ENCODE assay signal across 26 cellular contexts in genomic region chr9:129694265-129694664, GRCh38. TPM values are rescaled to one million over a fixed set of nuclear protein-coding genes. Genes with fewer than 3 reads are reported as not detected.
DNase-seq lines count a peak whose midpoint lies in the region; ATAC-seq and TF ChIP-seq lines count a peak whose summit lies in the region.
"Had no signal": no experiment of that assay in that cellular context is flagged by ENCODE, and none has a peak within 500 bp of the region (broad histone marks: within the 10 kb centered on the region; RNA-seq: fewer than 3 reads in every experiment).

No MANE protein-coding gene starts in this region.

- H3K4me3 Mint-ChIP-seq in endodermal cell, result no peak overlapping the region
- no peak overlapping the region for H3K4me3 Mint-ChIP-seq in activated naive CD4-positive, alpha-beta T cell treated with anti-CD3 and anti-CD28 coated beads for 36 hours
- H3K4me3 Mint-ChIP-seq: activated CD4-positive, alpha-beta T cell treated with anti-CD3 and anti-CD28 coated beads for 36 hours; activated CD8-positive, alpha-beta memory T cell treated with anti-CD3 and anti-CD28 coated beads, Interleukin-2, amount 10 ng/mL, durations not matched to agents 7 days and 5 days; activated naive CD8-positive, alpha-beta T cell; activated T-helper 1 cell treated with anti-CD3 and anti-CD28 coated beads, Interleukin-12 subunit alpha, Interleukin-12 subunit beta, Interleukin-2, Interleukin-4 antibody, amounts not matched to agents 30 ng/mL and 10 ng/mL and 1 ng/mL, durations not matched to agents 14 hours and 24 hours and 36 hours; CD4-positive, alpha-beta memory T cell had no signal

- no peak for TF ChIP-seq CTCF in endodermal cell (conservative IDR thresholded peaks at IDR 0.05)
- no peak for TF ChIP-seq CTCF in foreskin keratinocyte (conservative IDR thresholded peaks at IDR 0.05)

- H3K27ac Mint-ChIP-seq in endodermal cell, result no peak overlapping the region
- no peak overlapping the region for H3K27ac Mint-ChIP-seq in activated naive CD4-positive, alpha-beta T cell treated with anti-CD3 and anti-CD28 coated beads for 36 hours
- H3K27ac Mint-ChIP-seq: activated CD4-positive, alpha-beta T cell treated with anti-CD3 and anti-CD28 coated beads for 36 hours; activated CD8-positive, alpha-beta memory T cell treated with anti-CD3 and anti-CD28 coated beads, Interleukin-2, amount 10 ng/mL, durations not matched to agents 7 days and 5 days; activated naive CD8-positive, alpha-beta T cell; activated T-helper 1 cell treated with anti-CD3 and anti-CD28 coated beads, Interleukin-12 subunit alpha, Interleukin-12 subunit beta, Interleukin-2, Interleukin-4 antibody, amounts not matched to agents 30 ng/mL and 10 ng/mL and 1 ng/mL, durations not matched to agents 14 hours and 24 hours and 36 hours; CD4-positive, alpha-beta memory T cell had no signal

- H3K9ac ChIP-seq in endodermal cell (ENCODE audit: extremely low read depth, low read length, poor library complexity, severe bottlenecking), result no peak overlapping the region
- H3K9ac ChIP-seq: KMS-11 had no signal

- ATAC-seq in foreskin keratinocyte, result no peak
- no peak for ATAC-seq in GM21786 (IDR thresholded peaks at IDR 0.05; ENCODE audit: unreplicated experiment)
- ATAC-seq: activated CD4-positive, alpha-beta T cell treated with anti-CD3 and anti-CD28 coated beads for 36 hours; activated CD8-positive, alpha-beta memory T cell treated with anti-CD3 and anti-CD28 coated beads, Interleukin-2, amount 10 ng/mL, durations not matched to agents 7 days and 5 days; esophagus mucosa; upper lobe of right lung had no signal

- no peaks in the 10 kb centered on the region for H3K4me1 ChIP-seq in endodermal cell (ENCODE audit: control insufficient read depth, insufficient read depth, low read length)
- H3K4me1 ChIP-seq in foreskin keratinocyte, result no peaks in the 10 kb centered on the region

- H3K27me3 Mint-ChIP-seq in endodermal cell (ENCODE audit: insufficient read depth), result peaks cover 25% of the 10 kb centered on the region
- H3K27me3 Mint-ChIP-seq in activated naive CD4-positive, alpha-beta T cell treated with anti-CD3 and anti-CD28 coated beads for 36 hours (ENCODE audit: low read depth), result peaks cover 18% of the 10 kb centered on the region

- CTCF ChIA-PET in activated naive CD4-positive, alpha-beta T cell treated with anti-CD3 and anti-CD28 coated beads for 36 hours (lab: Charles Lee), result no interaction called here

- H3K4me1 Mint-ChIP-seq in endodermal cell, result no peaks in the 10 kb centered on the region
- H3K4me1 Mint-ChIP-seq in activated naive CD4-positive, alpha-beta T cell treated with anti-CD3 and anti-CD28 coated beads for 36 hours (ENCODE audit: low read depth), result peaks cover 5% of the 10 kb centered on the region

- H3K36me3 ChIP-seq in endodermal cell (ENCODE audit: control insufficient read depth, insufficient read depth, low read length), result no peaks in the 10 kb centered on the region
- H3K36me3 ChIP-seq: upper lobe of right lung had no signal

- H3K4me3 ChIP-seq in endodermal cell (ENCODE audit: low read length), result no peak overlapping the region
- H3K4me3 ChIP-seq in skin epidermis, result no peak overlapping the region
- H3K4me3 ChIP-seq: upper lobe of right lung had no signal

- H3K9me3 Mint-ChIP-seq in endodermal cell, result no peaks in the 10 kb centered on the region
- peaks cover 2% of the 10 kb centered on the region for H3K9me3 Mint-ChIP-seq in activated naive CD4-positive, alpha-beta T cell treated with anti-CD3 and anti-CD28 coated beads for 36 hours
- H3K9me3 Mint-ChIP-seq: activated T-helper 1 cell treated with anti-CD3 and anti-CD28 coated beads, Interleukin-12 subunit alpha, Interleukin-12 subunit beta, Interleukin-2, Interleukin-4 antibody, amounts not matched to agents 30 ng/mL and 10 ng/mL and 1 ng/mL, durations not matched to agents 14 hours and 24 hours and 36 hours; CD4-positive, alpha-beta memory T cell had no signal

- intact Hi-C loops in activated naive CD4-positive, alpha-beta T cell treated with anti-CD3 and anti-CD28 coated beads for 36 hours (cut with micrococcal nuclease), result no loop called here

- 85 to 92% methylated on average over 9 to 11 of the region's 11 CpGs for WGBS in endodermal cell (ENCODE audit: insufficient coverage in 1 of 2, insufficient read length in 1 of 2), 2 experiments

- H3K27me3 ChIP-seq in endodermal cell (ENCODE audit: control insufficient read depth, insufficient read depth, low read length, poor library complexity, severe bottlenecking) (peaks cover 24% of the 10 kb centered on the region), foreskin keratinocyte (peaks cover 36% of the 10 kb centered on the region)

- H3K9me3 ChIP-seq in endodermal cell (ENCODE audit: control insufficient read depth, low read length), result no peaks in the 10 kb centered on the region
- H3K9me3 ChIP-seq: upper lobe of right lung had no signal

- H3K27ac ChIP-seq in endodermal cell (ENCODE audit: low read depth, low read length) (no peak overlapping the region), skin epidermis (peak overlapping the region in 13 of 21 experiments; percentile 11 to 98 (median 75)), foreskin keratinocyte (no peak overlapping the region)
- H3K27ac ChIP-seq: KMS-11, upper lobe of right lung had no signal

- no peaks in the 10 kb centered on the region for H3K36me3 Mint-ChIP-seq in endodermal cell (ENCODE audit: low read depth)
- H3K36me3 Mint-ChIP-seq in activated naive CD4-positive, alpha-beta T cell treated with anti-CD3 and anti-CD28 coated beads for 36 hours (ENCODE audit: low read depth), result no peaks in the 10 kb centered on the region
- H3K36me3 Mint-ChIP-seq: activated CD8-positive, alpha-beta memory T cell treated with anti-CD3 and anti-CD28 coated beads, Interleukin-2, amount 10 ng/mL, durations not matched to agents 7 days and 5 days; activated naive CD8-positive, alpha-beta T cell; CD4-positive, alpha-beta memory T cell had no signal

- DNase-seq in EH (ENCODE audit: low read depth) (peak; percentile 38), M059J (ENCODE audit: low read depth) (peak; percentile 78), endodermal cell (peak; percentile 31), foreskin keratinocyte (no peak)
- DNase-seq in activated naive CD4-positive, alpha-beta T cell treated with anti-CD3 and anti-CD28 coated beads for 36 hours, result no peak
- no peak for DNase-seq in activated CD4-positive, alpha-beta T cell treated with anti-CD3 and anti-CD28 coated beads, Interleukin-2, amount 50 U/mL, for 48 hours
- DNase-seq: activated CD4-positive, alpha-beta T cell treated with anti-CD3 and anti-CD28 coated beads for 36 hours; activated CD8-positive, alpha-beta memory T cell treated with anti-CD3 and anti-CD28 coated beads, Interleukin-2, amount 10 ng/mL, durations not matched to agents 7 days and 5 days; CD4-positive, alpha-beta memory T cell; DMS153; GDM1; kidney glomerular epithelial cell; NCI-H1048; NCI-H1930; NCI-H2227 treated with DMSO at 0.1 percent for 48 hours; NCI-H748 treated with DMSO at 0.1 percent for 48 hours; upper lobe of right lung had no signal

RNA-seq across cellular contexts. Expression of gene PRRX2, which starts 28.8 kb away (rescaled TPM):
- 0.17 and 0.20 TPM in 2 replicates for total RNA-seq in M059J (2014; rRNA removed; shearing (Covaris generic))
- 1 to 10 TPM; 1.0 to 3.8 TPM for total RNA-seq in endodermal cell
- 5.4 TPM for polyA plus RNA-seq in endodermal cell (2013, experiment 1 of 2)
- 6.0 TPM for polyA plus RNA-seq in endodermal cell (2013, experiment 2 of 2)
- total RNA-seq in activated naive CD4-positive, alpha-beta T cell treated with anti-CD3 and anti-CD28 coated beads for 36 hours, result under 1 TPM; 0.69 to 0.83 TPM
- not detected in 2 replicates for total RNA-seq in foreskin keratinocyte
- 0.06 and 0.09 TPM in 2 replicates for polyA plus RNA-seq in foreskin keratinocyte
- total RNA-seq: CD4-positive, alpha-beta memory T cell; cerebellum; glomerular endothelial cell; HT-29 had no signal
- polyA plus RNA-seq: CD4-positive, alpha-beta memory T cell had no signal

RNA-seq across cellular contexts. Expression of gene ASB6, which starts 52.3 kb away (rescaled TPM):
- 17.4 TPM in 2 replicates for total RNA-seq in M059J (2014; rRNA removed; shearing (Covaris generic))
- 10 to 100 TPM; 19.8 to 20.2 TPM for total RNA-seq in endodermal cell
- 17.7 TPM for polyA plus RNA-seq in endodermal cell (2013, experiment 1 of 2)
- 14.9 TPM for polyA plus RNA-seq in endodermal cell (2013, experiment 2 of 2)
- total RNA-seq in activated naive CD4-positive, alpha-beta T cell treated with anti-CD3 and anti-CD28 coated beads for 36 hours, result 10 to 100 TPM; 13.0 to 13.8 TPM
- 22.7 and 23.2 TPM in 2 replicates for total RNA-seq in foreskin keratinocyte
- 20.0 and 21.2 TPM in 2 replicates for polyA plus RNA-seq in foreskin keratinocyte

RNA-seq across cellular contexts. Expression of gene PTGES, which starts 58.6 kb away (rescaled TPM):
- 0.10 and 1.0 TPM in 2 replicates for total RNA-seq in M059J (2014; rRNA removed; shearing (Covaris generic))
- total RNA-seq in endodermal cell (under 1 TPM; 0.29 to 0.62 TPM), foreskin keratinocyte (5.2 and 7.1 TPM in 2 replicates)
- 2.9 TPM for polyA plus RNA-seq in endodermal cell (2013, experiment 1 of 2)
- polyA plus RNA-seq in endodermal cell (2013, experiment 2 of 2), result 3.2 TPM
- total RNA-seq in activated naive CD4-positive, alpha-beta T cell treated with anti-CD3 and anti-CD28 coated beads for 36 hours, result under 1 TPM; 0.31 to 0.44 TPM
- 5.4 and 7.7 TPM in 2 replicates for polyA plus RNA-seq in foreskin keratinocyte
- total RNA-seq: activated CD8-positive, alpha-beta memory T cell treated with anti-CD3 and anti-CD28 coated beads, Interleukin-2, amount 10 ng/mL, durations not matched to agents 7 days and 5 days; CD4-positive, alpha-beta memory T cell had no signal
- polyA plus RNA-seq: CD4-positive, alpha-beta memory T cell had no signal

Comparison
In these comparisons a context has a peak if more than half of its experiments do, and no peak if none do; other contexts are left out.
1. DNase-seq: peak in EH (single experiment), M059J (single experiment) and endodermal cell (single experiment); none in activated naive CD4-positive, alpha-beta T cell treated with anti-CD3 and anti-CD28 coated beads for 36 hours (single experiment), foreskin keratinocyte (0 of 2) and activated CD4-positive, alpha-beta T cell treated with anti-CD3 and anti-CD28 coated beads, Interleukin-2, amount 50 U/mL, for 48 hours (0 of 2).
2. H3K27ac ChIP-seq: peak in skin epidermis (13 of 21); none in endodermal cell (single experiment) and foreskin keratinocyte (single experiment).